27 cellular contexts compared by ENCODE assay signal in the genomic region with DNA sequence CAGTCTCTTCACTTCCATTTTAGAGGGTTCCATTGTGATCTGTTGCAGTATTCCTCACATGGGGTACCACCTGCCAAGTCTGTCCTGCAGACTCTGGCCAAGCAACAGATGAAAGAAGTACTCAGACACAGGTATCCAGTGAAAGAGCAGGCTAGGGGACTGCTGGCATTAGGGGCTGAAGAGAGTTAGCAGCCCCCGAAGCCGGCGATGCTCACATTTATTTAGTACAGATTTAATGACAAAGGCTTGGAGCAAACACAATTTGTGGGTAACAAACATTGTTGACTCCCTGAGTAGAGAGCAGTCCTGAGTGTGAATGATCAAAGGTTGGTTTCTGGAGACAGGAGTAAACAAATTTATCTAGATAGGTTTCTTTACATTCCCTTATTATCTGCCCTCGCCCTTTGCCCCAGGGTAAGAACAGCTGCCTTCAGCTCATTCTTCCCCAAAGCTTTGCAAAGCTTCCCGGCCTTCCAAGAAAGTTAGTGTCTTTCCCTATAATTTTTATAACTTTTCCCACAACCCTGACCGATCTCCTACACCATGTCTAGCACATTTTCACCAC.
"Had no signal": no experiment of that assay in that cellular context is flagged by ENCODE, and none has a peak within 500 bp of the region (broad histone marks: within the 10 kb centered on the region; RNA-seq: fewer than 3 reads in every experiment).

No MANE protein-coding gene starts in this region.

- ATAC-seq: naive thymus-derived CD8-positive, alpha-beta T cell; psoas muscle; right cardiac atrium; sciatic nerve; stimulated activated effector memory CD8-positive, alpha-beta T cell treated with anti-CD3 and anti-CD28 coated beads, Interleukin-12 subunit alpha, Interleukin-12 subunit beta, amount 100 ng/mL, for 72 hours; stimulated activated naive B cell treated with anti-CD40 and anti-IgM and Interleukin-4, amounts not matched to agents 10 μg/mL and 1 μg/mL and 100 μg/mL, for 72 hours; upper lobe of right lung had no signal

- H3K4me1 ChIP-seq: neural progenitor cell, parathyroid adenoma, psoas muscle, upper lobe of right lung, uterus had no signal

- H3K36me3 Mint-ChIP-seq: neural progenitor cell; stimulated activated effector memory CD8-positive, alpha-beta T cell treated with anti-CD3 and anti-CD28 coated beads, Interleukin-12 subunit alpha, Interleukin-12 subunit beta, amount 100 ng/mL, for 72 hours had no signal

- H3K4me3 ChIP-seq: neural progenitor cell, ovary, psoas muscle, skin epidermis, stomach, thoracic aorta, thyroid gland, tibial nerve, upper lobe of right lung, uterus had no signal

- H3K9me3 ChIP-seq: ovary, psoas muscle, thoracic aorta, thyroid gland, upper lobe of right lung, uterus had no signal

- H3K4me3 Mint-ChIP-seq: naive thymus-derived CD8-positive, alpha-beta T cell; nephron; neural progenitor cell; stimulated activated effector memory CD8-positive, alpha-beta T cell treated with anti-CD3 and anti-CD28 coated beads, Interleukin-12 subunit alpha, Interleukin-12 subunit beta, amount 100 ng/mL, for 72 hours; stimulated activated naive B cell treated with anti-CD40 and anti-IgM and Interleukin-4, amounts not matched to agents 10 μg/mL and 1 μg/mL and 100 μg/mL, for 72 hours; stimulated activated naive CD8-positive, alpha-beta T cell treated with anti-CD3 and anti-CD28 coated beads, Interleukin-15, Interleukin-2, amounts not matched to agents 100 ng/mL and 50 ng/mL, for 24 hours; type B pancreatic cell had no signal

- H3K9me3 Mint-ChIP-seq: neural progenitor cell; stimulated activated effector memory CD8-positive, alpha-beta T cell treated with anti-CD3 and anti-CD28 coated beads, Interleukin-12 subunit alpha, Interleukin-12 subunit beta, amount 100 ng/mL, for 72 hours had no signal

- H3K27me3 ChIP-seq: neural progenitor cell, ovary, stomach, thyroid gland, tibial nerve, upper lobe of right lung, uterus had no signal

- H3K27ac ChIP-seq: neural progenitor cell, ovary, parathyroid adenoma, psoas muscle, skin epidermis, stomach, thoracic aorta, thyroid gland, tibial nerve, upper lobe of right lung, uterus had no signal

- DNase-seq: naive thymus-derived CD8-positive, alpha-beta T cell; occipital lobe; ovary; posterior cingulate gyrus; psoas muscle; right cardiac atrium; stimulated activated CD4-positive, alpha-beta T cell treated with anti-CD3 and anti-CD28 coated beads, Interleukin-15, amount 100 ng/mL, for 24 hours; stimulated activated CD4-positive, alpha-beta T cell treated with anti-CD3 and anti-CD28 coated beads, Interleukin-2, amount 100 ng/mL, for 24 hours; stimulated activated CD4-positive, alpha-beta T cell treated with anti-CD3 and anti-CD28 coated beads, Interleukin-2, amount 100 ng/mL, for 48 hours; stimulated activated CD4-positive, alpha-beta T cell treated with anti-CD3 and anti-CD28 coated beads, Interleukin-4, amount 100 ng/mL, for 24 hours; stimulated activated naive B cell treated with anti-CD40 and anti-IgM and Interleukin-4, amounts not matched to agents 10 μg/mL and 1 μg/mL and 100 μg/mL, for 72 hours; stimulated activated naive CD4-positive, alpha-beta T cell treated with Interleukin-2 at 50 U/mL for 16 hours; stomach; thyroid gland; upper lobe of right lung; uterus had no signal

- H3K36me3 ChIP-seq: neural progenitor cell, ovary, stomach, thoracic aorta, thyroid gland, tibial nerve, upper lobe of right lung, uterus had no signal

- H3K27ac Mint-ChIP-seq: naive thymus-derived CD8-positive, alpha-beta T cell; nephron; neural progenitor cell; progenitor cell of endocrine pancreas; stimulated activated effector memory CD8-positive, alpha-beta T cell treated with anti-CD3 and anti-CD28 coated beads, Interleukin-12 subunit alpha, Interleukin-12 subunit beta, amount 100 ng/mL, for 72 hours; stimulated activated naive B cell treated with anti-CD40 and anti-IgM and Interleukin-4, amounts not matched to agents 10 μg/mL and 1 μg/mL and 100 μg/mL, for 72 hours; stimulated activated naive CD8-positive, alpha-beta T cell treated with anti-CD3 and anti-CD28 coated beads, Interleukin-15, Interleukin-2, amounts not matched to agents 100 ng/mL and 50 ng/mL, for 24 hours; type B pancreatic cell had no signal

- H3K27me3 Mint-ChIP-seq: naive thymus-derived CD8-positive, alpha-beta T cell; progenitor cell of endocrine pancreas; stimulated activated naive B cell treated with anti-CD40 and anti-IgM and Interleukin-4, amounts not matched to agents 10 μg/mL and 1 μg/mL and 100 μg/mL, for 72 hours; stimulated activated naive CD8-positive, alpha-beta T cell treated with anti-CD3 and anti-CD28 coated beads, Interleukin-15, Interleukin-2, amounts not matched to agents 100 ng/mL and 50 ng/mL, for 24 hours; type B pancreatic cell had no signal

- H3K4me1 Mint-ChIP-seq: naive thymus-derived CD8-positive, alpha-beta T cell; nephron; stimulated activated effector memory CD8-positive, alpha-beta T cell treated with anti-CD3 and anti-CD28 coated beads, Interleukin-12 subunit alpha, Interleukin-12 subunit beta, amount 100 ng/mL, for 72 hours; stimulated activated naive B cell treated with anti-CD40 and anti-IgM and Interleukin-4, amounts not matched to agents 10 μg/mL and 1 μg/mL and 100 μg/mL, for 72 hours had no signal
